ENCODE assay signal across 22 cellular contexts in the genomic region with DNA sequence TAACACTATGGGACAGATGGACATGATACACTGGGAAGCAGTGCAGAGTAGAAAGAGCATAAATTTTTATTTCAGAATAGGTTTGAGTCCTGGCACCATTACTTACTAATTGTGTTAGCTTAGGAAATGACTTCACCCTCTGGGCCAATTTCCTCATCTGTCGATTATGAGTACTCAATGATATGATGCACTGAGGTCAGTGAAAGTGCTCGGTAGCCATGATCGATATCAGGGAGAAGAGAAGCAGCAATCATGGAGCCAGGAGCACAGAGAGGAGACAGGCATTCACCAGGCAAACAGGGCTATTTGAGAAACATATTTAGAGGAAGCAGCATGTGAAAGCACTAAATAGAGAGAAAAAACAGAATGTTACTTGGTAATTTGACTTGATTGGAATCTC. TPM values are rescaled to one million over a fixed set of nuclear protein-coding genes. Genes with fewer than 3 reads are reported as not detected.
"Had no signal": no experiment of that assay in that cellular context is flagged by ENCODE, and none has a peak within 500 bp of the region (broad histone marks: within the 10 kb centered on the region; RNA-seq: fewer than 3 reads in every experiment).

No MANE protein-coding gene starts in this region.

- FAIRE-seq: islet of Langerhans, urothelium cell line had no signal

- H3K4me1 ChIP-seq: lower lobe of right lung, sigmoid colon, spleen had no signal

- H3K4me1 Mint-ChIP-seq: natural killer cell had no signal

- H3K36me3 ChIP-seq: lower lobe of right lung, sigmoid colon, spleen, thyroid gland had no signal

- H3K27ac Mint-ChIP-seq: natural killer cell; stimulated activated naive B cell treated with anti-CD40 and anti-IgM and Interleukin-4, amounts not matched to agents 10 μg/mL and 1 μg/mL and 100 μg/mL, for 72 hours had no signal

- DNase-seq: activated CD4-positive, alpha-beta T cell treated with anti-CD3 and anti-CD28 coated beads, Interleukin-2, amount 50 U/mL, for 1 hour; activated CD4-positive, CD25-positive, alpha-beta regulatory T cell treated with anti-CD3 and anti-CD28 coated beads, Interleukin-2, amount 50 U/mL, for 72 hours; activated CD8-positive, alpha-beta memory T cell treated with anti-CD3 and anti-CD28 coated beads, Interleukin-2, amount 50 U/mL, for 48 hours; activated effector memory CD4-positive, alpha-beta T cell treated with anti-CD3 and anti-CD28 coated beads, Interleukin-2, amount 50 U/mL, for 16 hours; activated naive CD4-positive, alpha-beta T cell treated with anti-CD3 and anti-CD28 coated beads, Interleukin-2, amount 50 U/mL, for 16 hours; activated T-cell treated with anti-CD3 and anti-CD28 coated beads, Interleukin-2, amount 50 U/mL, for 48 hours; aorta; effector CD8-positive, alpha-beta T cell; foreskin fibroblast; hippocampal formation; lower lobe of right lung; natural killer cell; nucleus accumbens; sigmoid colon; spleen; stimulated activated CD4-positive, alpha-beta T cell treated with anti-CD3 and anti-CD28 coated beads, Interleukin-4, amount 100 ng/mL, for 4 hours; stimulated activated naive B cell treated with anti-CD40 and anti-IgM and Interleukin-4, amounts not matched to agents 10 μg/mL and 1 μg/mL and 100 μg/mL, for 72 hours; T1000; thyroid gland had no signal

- H3K9me3 Mint-ChIP-seq: natural killer cell; stimulated activated naive B cell treated with anti-CD40 and anti-IgM and Interleukin-4, amounts not matched to agents 10 μg/mL and 1 μg/mL and 100 μg/mL, for 72 hours had no signal

- H3K4me3 Mint-ChIP-seq: natural killer cell; stimulated activated naive B cell treated with anti-CD40 and anti-IgM and Interleukin-4, amounts not matched to agents 10 μg/mL and 1 μg/mL and 100 μg/mL, for 72 hours had no signal

- ATAC-seq: lower lobe of right lung; natural killer cell; stimulated activated naive B cell treated with anti-CD40 and anti-IgM and Interleukin-4, amounts not matched to agents 10 μg/mL and 1 μg/mL and 100 μg/mL, for 72 hours had no signal

- H3K36me3 Mint-ChIP-seq: natural killer cell; stimulated activated naive B cell treated with anti-CD40 and anti-IgM and Interleukin-4, amounts not matched to agents 10 μg/mL and 1 μg/mL and 100 μg/mL, for 72 hours had no signal

- H3K27me3 ChIP-seq: sigmoid colon, spleen, thyroid gland had no signal

- H3K27me3 Mint-ChIP-seq: stimulated activated naive B cell treated with anti-CD40 and anti-IgM and Interleukin-4, amounts not matched to agents 10 μg/mL and 1 μg/mL and 100 μg/mL, for 72 hours had no signal

- H3K9me3 ChIP-seq: lower lobe of right lung, sigmoid colon, spleen, thyroid gland had no signal

- H3K4me3 ChIP-seq: coronary artery, lower lobe of right lung, sigmoid colon, spleen, thyroid gland had no signal

- H3K27ac ChIP-seq: coronary artery, lower lobe of right lung, sigmoid colon, spleen had no signal

RNA-seq across cellular contexts. Expression of a gene that starts 35.3 kb away (rescaled TPM):
- total RNA-seq: natural killer cell had no signal
